Comparison of ENCODE assay signal across 8 cellular contexts in genomic region chr1:240145120-240145519, GRCh38. TPM values are rescaled to one million over a fixed set of nuclear protein-coding genes. Genes with fewer than 3 reads are reported as not detected.
"Had no signal": no experiment of that assay in that cellular context is flagged by ENCODE, and none has a peak within 500 bp of the region (broad histone marks: within the 10 kb centered on the region; RNA-seq: fewer than 3 reads in every experiment).

No MANE protein-coding gene starts in this region.

- ATAC-seq: HCT116, K562 had no signal

- H3K27ac Mint-ChIP-seq: HFFc6 had no signal

- H3K4me3 Mint-ChIP-seq: HFFc6 had no signal

- H3K9me3 Mint-ChIP-seq: HFFc6 had no signal

- DNase-seq: GM23248, GOT3, H7, HFFc6, IMR-90 had no signal

RNA-seq across cellular contexts. Expression of gene FMN2, which starts 53.4 kb away (rescaled TPM):
- total RNA-seq: HT-29 had no signal
